In the genomic region with DNA sequence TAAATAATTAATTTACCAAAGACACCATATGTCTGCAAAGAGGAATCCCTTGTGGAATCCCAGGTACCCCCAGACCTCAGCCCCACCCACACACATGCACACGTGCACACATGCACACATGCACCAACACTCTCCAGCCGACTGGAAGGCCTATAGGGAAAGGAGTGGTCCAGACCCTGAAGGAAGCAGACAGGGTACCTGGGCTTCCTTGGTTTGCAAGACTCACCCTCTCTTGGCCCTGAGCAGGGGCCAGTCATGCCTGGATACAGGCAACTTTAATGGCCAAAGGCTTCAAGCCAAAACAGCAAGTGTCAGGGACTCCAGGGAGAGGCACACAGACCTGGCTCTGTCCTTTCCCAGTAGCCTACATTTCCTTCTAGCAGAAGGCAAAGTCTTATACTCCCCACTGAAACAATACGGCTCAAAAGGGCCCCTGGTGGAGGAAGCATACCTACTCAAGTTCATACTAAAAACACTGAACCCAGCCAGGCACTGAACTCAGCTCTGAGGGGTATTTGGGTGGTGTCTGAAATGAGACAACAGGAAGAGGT, we compare ENCODE assay signal across 9 cellular contexts. TPM values are rescaled to one million over a fixed set of nuclear protein-coding genes. Genes with fewer than 3 reads are reported as not detected.
DNase-seq lines count a peak whose midpoint lies in the region; ATAC-seq and TF ChIP-seq lines count a peak whose summit lies in the region.
"Had no signal": no experiment of that assay in that cellular context is flagged by ENCODE, and none has a peak within 500 bp of the region (broad histone marks: within the 10 kb centered on the region; RNA-seq: fewer than 3 reads in every experiment).

No MANE protein-coding gene starts in this region.

- H4K20me1 ChIP-seq in Karpas-422 (ENCODE audit: insufficient read depth, low read depth, low read length): no peaks in the 10 kb centered on the region

- no peaks in the 10 kb centered on the region for H3K27me3 Mint-ChIP-seq in effector memory CD8-positive, alpha-beta T cell
- no peaks in the 10 kb centered on the region; the same call in 1 of the 2 replicates for H3K27me3 Mint-ChIP-seq in WTC11 (ENCODE audit: low read depth)

- ATAC-seq in GM18502 (IDR thresholded peaks at IDR 0.05; ENCODE audit: poor library complexity, unreplicated experiment): peak; percentile 41
- peak; percentile 40 for ATAC-seq in GM21390 (IDR thresholded peaks at IDR 0.05; ENCODE audit: unreplicated experiment)
- ATAC-seq in HG03442 (IDR thresholded peaks at IDR 0.05; ENCODE audit: unreplicated experiment): peak; percentile 32
- no peak for ATAC-seq in effector memory CD8-positive, alpha-beta T cell (replicated peaks)
- no peak for ATAC-seq in WTC11

- POLR2A ChIA-PET in WTC11 (lab: Charles Lee): interaction anchor here (1.0 to 1.7 kb wide), 5 partner anchors 9 to 100 kb away, joined by 4 to 7 read pairs (median 4); partner anchors contain the start of genes HAPLN3 and MFGE8

- H3K4me2 ChIP-seq in Karpas-422 (ENCODE audit: low read depth, low read length, poor library complexity, severe bottlenecking): no peak overlapping the region

- TF ChIP-seq CTCF in WTC11 (IDR thresholded peaks at IDR 0.05) (no peak), dorsolateral prefrontal cortex (IDR thresholded peaks at IDR 0.05 in 54 of 56, conservative IDR thresholded peaks at IDR 0.05 in 2 of 56; ENCODE audit: low read depth in 1 of 56, partially characterized antibody in 56 of 56) (no peak)

- no peak overlapping the region for H2AFZ ChIP-seq in Karpas-422 (ENCODE audit: low read length)

- no peaks in the 10 kb centered on the region for H3K79me2 ChIP-seq in Karpas-422 (ENCODE audit: low read length)

- no peaks in the 10 kb centered on the region for H3K4me1 ChIP-seq in Karpas-422 (ENCODE audit: low read length)

- peaks cover 16 to 20% of the 10 kb centered on the region in 2 donors for H3K4me1 Mint-ChIP-seq in effector memory CD8-positive, alpha-beta T cell (ENCODE audit: low read depth in 2 of 2)
- H3K4me1 Mint-ChIP-seq in WTC11: peaks cover 60% of the 10 kb centered on the region

- peak overlapping the region; percentile 76 to 91 for H3K27ac Mint-ChIP-seq in effector memory CD8-positive, alpha-beta T cell
- no peak overlapping the region; the same call in 1 of the 2 replicates for H3K27ac Mint-ChIP-seq in WTC11
- H3K27ac Mint-ChIP-seq: memory B cell had no signal

- H3K9me2 ChIP-seq in Karpas-422 (replicated peaks; ENCODE audit: insufficient read depth, low read length): no peaks in the 10 kb centered on the region

- intact Hi-C loops in dorsolateral prefrontal cortex (cut with DNase I): loop anchor here (1.0 to 10.0 kb wide), 8 partner anchors 46 to 427 kb away; no protein-coding TSS in a partner anchor

- H3K4me3 ChIP-seq in dorsolateral prefrontal cortex: no peak overlapping the region
- H3K4me3 ChIP-seq in Karpas-422 (ENCODE audit: low read length): no peak overlapping the region

- no peaks in the 10 kb centered on the region for H3K9me3 ChIP-seq in Karpas-422 (ENCODE audit: low read length)

- DNase-seq in effector memory CD8-positive, alpha-beta T cell: no peak
- DNase-seq in WTC11 (ENCODE audit: low spot score) (no peak), dorsolateral prefrontal cortex (no peak), Karpas-422 (no peak)
- DNase-seq in activated effector memory CD4-positive, alpha-beta T cell treated with anti-CD3 and anti-CD28 coated beads, Interleukin-2, amount 50 U/mL, for 16 hours: no peak

- no peaks in the 10 kb centered on the region for H3K27me3 ChIP-seq in dorsolateral prefrontal cortex
- no peaks in the 10 kb centered on the region for H3K27me3 ChIP-seq in Karpas-422 (ENCODE audit: low read length)

- H3K36me3 ChIP-seq in Karpas-422 (ENCODE audit: insufficient read depth, low read length): no peaks in the 10 kb centered on the region

- H3K36me3 Mint-ChIP-seq in effector memory CD8-positive, alpha-beta T cell (ENCODE audit: insufficient read depth): peaks cover 7% of the 10 kb centered on the region
- peaks cover 93% of the 10 kb centered on the region for H3K36me3 Mint-ChIP-seq in WTC11

- H3K9ac ChIP-seq in Karpas-422 (ENCODE audit: low read length): no peak overlapping the region

- CTCF ChIA-PET in WTC11 (lab: Charles Lee): interaction anchor here (0.6 to 8.6 kb wide), 45 partner anchors 8 to 1018 kb away, joined by 3 to 226 read pairs (median 6); partner anchors contain the start of genes ABHD2, HAPLN3 and MFGE8

- H3K27ac ChIP-seq in dorsolateral prefrontal cortex (peak overlapping the region in 8 of 59 donors; percentile 1 to 55 (median 44)), Karpas-422 (ENCODE audit: low read length) (no peak overlapping the region)

- no peaks in the 10 kb centered on the region for H3K9me3 Mint-ChIP-seq in effector memory CD8-positive, alpha-beta T cell
- no peaks in the 10 kb centered on the region for H3K9me3 Mint-ChIP-seq in WTC11

- H3K4me3 Mint-ChIP-seq in effector memory CD8-positive, alpha-beta T cell: peak overlapping the region; percentile 51 to 71
- no peak overlapping the region for H3K4me3 Mint-ChIP-seq in WTC11
- H3K4me3 Mint-ChIP-seq: memory B cell had no signal

TF ChIP-seq in WTC11, 78 proteins besides CTCF, POLR2A, EP300 and RAD21 (continues in another document):
- TF ChIP-seq CDX4 (CRISPR knock-in tag; IDR thresholded peaks at IDR 0.05; ENCODE audit: borderline replicate concordance) (no peak), TCF7 (CRISPR knock-in tag; IDR thresholded peaks at IDR 0.05; ENCODE audit: low read depth) (no peak), NR1H2 (CRISPR knock-in tag; IDR thresholded peaks at IDR 0.05) (no peak), SP1 (CRISPR knock-in tag; conservative IDR thresholded peaks at IDR 0.05) (no peak), ZNF263 (CRISPR knock-in tag; IDR thresholded peaks at IDR 0.05; ENCODE audit: low read depth) (no peak), CREB1 (CRISPR knock-in tag; IDR thresholded peaks at IDR 0.05) (no peak), FOXP1 (CRISPR knock-in tag; IDR thresholded peaks at IDR 0.05; ENCODE audit: borderline replicate concordance) (no peak), ZBTB43 (CRISPR knock-in tag; IDR thresholded peaks at IDR 0.05) (no peak), EMX1 (CRISPR knock-in tag; IDR thresholded peaks at IDR 0.05) (no peak), ZNF138 (CRISPR knock-in tag; conservative IDR thresholded peaks at IDR 0.05) (no peak), IRF1 (CRISPR knock-in tag; IDR thresholded peaks at IDR 0.05) (no peak)
- TF ChIP-seq, protein P1, sequence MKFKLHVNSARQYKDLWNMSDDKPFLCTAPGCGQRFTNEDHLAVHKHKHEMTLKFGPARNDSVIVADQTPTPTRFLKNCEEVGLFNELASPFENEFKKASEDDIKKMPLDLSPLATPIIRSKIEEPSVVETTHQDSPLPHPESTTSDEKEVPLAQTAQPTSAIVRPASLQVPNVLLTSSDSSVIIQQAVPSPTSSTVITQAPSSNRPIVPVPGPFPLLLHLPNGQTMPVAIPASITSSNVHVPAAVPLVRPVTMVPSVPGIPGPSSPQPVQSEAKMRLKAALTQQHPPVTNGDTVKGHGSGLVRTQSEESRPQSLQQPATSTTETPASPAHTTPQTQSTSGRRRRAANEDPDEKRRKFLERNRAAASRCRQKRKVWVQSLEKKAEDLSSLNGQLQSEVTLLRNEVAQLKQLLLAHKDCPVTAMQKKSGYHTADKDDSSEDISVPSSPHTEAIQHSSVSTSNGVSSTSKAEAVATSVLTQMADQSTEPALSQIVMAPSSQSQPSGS (CRISPR knock-in tag; IDR thresholded peaks at IDR 0.05; ENCODE audit: borderline replicate concordance, low read depth): no peak

RNA-seq across cellular contexts. Expression of gene MFGE8, which starts 8.8 kb away (rescaled TPM):
- 719 to 847 TPM (median 814 TPM) in 3 replicates for total RNA-seq in WTC11 (2021)
- 100 to 1,000 TPM in 42 of 120 experiments, 10 to 100 TPM in 78; 38.8 to 183 (median 87.0) TPM for total RNA-seq in dorsolateral prefrontal cortex
- not detected in 2 replicates for total RNA-seq in Karpas-422 (2014; rRNA removed; shearing (Covaris generic); ENCODE audit: low replicate concordance)

RNA-seq across cellular contexts. Expression of gene HAPLN3, which starts 9.0 kb away (rescaled TPM):
- total RNA-seq in WTC11 (2021): 50.6 to 65.9 TPM (median 65.2 TPM) in 3 replicates
- total RNA-seq in dorsolateral prefrontal cortex: 10 to 100 TPM in 2 of 120 experiments, 1 to 10 TPM in 115, under 1 TPM in 3; 0.44 to 13.0 (median 3.2) TPM
- total RNA-seq in Karpas-422 (2014; rRNA removed; shearing (Covaris generic); ENCODE audit: low replicate concordance): not detected in 2 replicates

Comparison
In these comparisons a context has a peak if more than half of its experiments do, and no peak if none do; other contexts are left out.
1. ATAC-seq: peak in GM18502 (single experiment), GM21390 (single experiment) and HG03442 (single experiment); none in effector memory CD8-positive, alpha-beta T cell (single experiment) and WTC11 (single experiment).
2. RNA of gene MFGE8, which starts 8.8 kb away (total RNA-seq): 719 to 847 TPM in WTC11 and 38.8 to 183 TPM in dorsolateral prefrontal cortex; not detected in Karpas-422; every median in the first group is over 10 times any median in the second.